Comparison of ENCODE assay signal across 29 cellular contexts in genomic region chr6:93437491-93437890, GRCh38.
"Had no signal": no experiment of that assay in that cellular context is flagged by ENCODE, and none has a peak within 500 bp of the region (broad histone marks: within the 10 kb centered on the region; RNA-seq: fewer than 3 reads in every experiment).

No MANE protein-coding gene starts in this region.

- H3K4me1 ChIP-seq: stomach, suprapubic skin, testis, thyroid gland, tibial artery, tibial nerve, transverse colon, upper lobe of left lung, upper lobe of right lung, uterus, vagina had no signal

- H3K9me3 ChIP-seq: suprapubic skin, testis, thoracic aorta, thyroid gland, tibial artery, tibial nerve, transverse colon, upper lobe of left lung, upper lobe of right lung, uterus, vagina had no signal

- DNase-seq: stimulated activated CD4-positive, alpha-beta T cell treated with anti-CD3 and anti-CD28 coated beads, Interleukin-2, amount 100 ng/mL, for 48 hours; stimulated activated CD4-positive, alpha-beta T cell treated with anti-CD3 and anti-CD28 coated beads, Interleukin-4, amount 100 ng/mL, for 1 hour; stimulated activated CD4-positive, alpha-beta T cell treated with anti-CD3 and anti-CD28 coated beads, Interleukin-4, amount 100 ng/mL, for 24 hours; stimulated activated CD4-positive, alpha-beta T cell treated with anti-CD3 and anti-CD28 coated beads, Interleukin-4, amount 100 ng/mL, for 4 hours; stimulated activated CD8-positive, alpha-beta memory T cell treated with anti-CD3 and anti-CD28 coated beads, Interleukin-4, amount 100 ng/mL, for 48 hours; stimulated activated naive B cell treated with anti-CD40 and anti-IgM and Interleukin-4, amounts not matched to agents 10 μg/mL and 1 μg/mL and 100 μg/mL, for 72 hours; stimulated activated naive CD4-positive, alpha-beta T cell; stimulated activated naive CD4-positive, alpha-beta T cell treated with Interleukin-2 at 50 U/mL for 16 hours; stimulated activated naive CD8-positive, alpha-beta T cell treated with anti-CD3 and anti-CD28 coated beads, Interleukin-15, amount 100 ng/mL, for 72 hours; stimulated activated naive CD8-positive, alpha-beta T cell treated with anti-CD3 and anti-CD28 coated beads, Interleukin-15, Interleukin-2, amounts not matched to agents 100 U/mL and 50 U/mL, for 24 hours; stomach; substantia nigra; testis; thyroid gland; tibial artery; transverse colon; trophoblast cell; upper lobe of left lung; upper lobe of right lung; uterus had no signal

- H3K36me3 Mint-ChIP-seq: stimulated activated effector memory CD8-positive, alpha-beta T cell treated with anti-CD3 and anti-CD28 coated beads, Interleukin-12 subunit alpha, Interleukin-12 subunit beta, amount 100 ng/mL, for 72 hours; stimulated activated memory B cell treated with anti-CD40 and anti-IgM and Interleukin-4, amounts not matched to agents 10 μg/mL and 1 μg/mL and 100 μg/mL, for 72 hours; stimulated activated naive B cell treated with anti-CD40 and anti-IgM and Interleukin-4, amounts not matched to agents 10 μg/mL and 1 μg/mL and 100 μg/mL, for 72 hours; type B pancreatic cell had no signal

- H3K4me1 Mint-ChIP-seq: stimulated activated effector memory CD8-positive, alpha-beta T cell treated with anti-CD3 and anti-CD28 coated beads, Interleukin-12 subunit alpha, Interleukin-12 subunit beta, amount 100 ng/mL, for 72 hours; stimulated activated memory B cell treated with anti-CD40 and anti-IgM and Interleukin-4, amounts not matched to agents 10 μg/mL and 1 μg/mL and 100 μg/mL, for 72 hours; stimulated activated naive B cell treated with anti-CD40 and anti-IgM and Interleukin-4, amounts not matched to agents 10 μg/mL and 1 μg/mL and 100 μg/mL, for 72 hours; stimulated activated naive CD8-positive, alpha-beta T cell treated with anti-CD3 and anti-CD28 coated beads, Interleukin-15, amount 100 ng/mL, for 72 hours had no signal

- H3K27me3 ChIP-seq: stomach, suprapubic skin, testis, thyroid gland, tibial artery, tibial nerve, transverse colon, upper lobe of left lung, upper lobe of right lung, uterus, vagina had no signal

- FAIRE-seq: urothelium cell line had no signal

- H3K4me3 Mint-ChIP-seq: stimulated activated effector memory CD8-positive, alpha-beta T cell treated with anti-CD3 and anti-CD28 coated beads, Interleukin-12 subunit alpha, Interleukin-12 subunit beta, amount 100 ng/mL, for 72 hours; stimulated activated memory B cell treated with anti-CD40 and anti-IgM and Interleukin-4, amounts not matched to agents 10 μg/mL and 1 μg/mL and 100 μg/mL, for 72 hours; stimulated activated naive B cell treated with anti-CD40 and anti-IgM and Interleukin-4, amounts not matched to agents 10 μg/mL and 1 μg/mL and 100 μg/mL, for 72 hours; stimulated activated naive CD8-positive, alpha-beta T cell treated with anti-CD3 and anti-CD28 coated beads, Interleukin-15, amount 100 ng/mL, for 72 hours; stimulated activated naive CD8-positive, alpha-beta T cell treated with anti-CD3 and anti-CD28 coated beads, Interleukin-15, Interleukin-2, amounts not matched to agents 100 ng/mL and 50 ng/mL, for 24 hours; type B pancreatic cell had no signal

- H3K27ac Mint-ChIP-seq: stimulated activated effector memory CD8-positive, alpha-beta T cell treated with anti-CD3 and anti-CD28 coated beads, Interleukin-12 subunit alpha, Interleukin-12 subunit beta, amount 100 ng/mL, for 72 hours; stimulated activated memory B cell treated with anti-CD40 and anti-IgM and Interleukin-4, amounts not matched to agents 10 μg/mL and 1 μg/mL and 100 μg/mL, for 72 hours; stimulated activated naive B cell treated with anti-CD40 and anti-IgM and Interleukin-4, amounts not matched to agents 10 μg/mL and 1 μg/mL and 100 μg/mL, for 72 hours; stimulated activated naive CD8-positive, alpha-beta T cell treated with anti-CD3 and anti-CD28 coated beads, Interleukin-15, amount 100 ng/mL, for 72 hours; stimulated activated naive CD8-positive, alpha-beta T cell treated with anti-CD3 and anti-CD28 coated beads, Interleukin-15, Interleukin-2, amounts not matched to agents 100 ng/mL and 50 ng/mL, for 24 hours; type B pancreatic cell had no signal

- ATAC-seq: stimulated activated effector memory CD8-positive, alpha-beta T cell treated with anti-CD3 and anti-CD28 coated beads, Interleukin-12 subunit alpha, Interleukin-12 subunit beta, amount 100 ng/mL, for 72 hours; stimulated activated memory B cell treated with anti-CD40 and anti-IgM and Interleukin-4, amounts not matched to agents 10 μg/mL and 1 μg/mL and 100 μg/mL, for 72 hours; stimulated activated naive B cell treated with anti-CD40 and anti-IgM and Interleukin-4, amounts not matched to agents 10 μg/mL and 1 μg/mL and 100 μg/mL, for 72 hours; stimulated activated naive CD8-positive, alpha-beta T cell treated with anti-CD3 and anti-CD28 coated beads, Interleukin-15, amount 100 ng/mL, for 72 hours; stimulated activated naive CD8-positive, alpha-beta T cell treated with anti-CD3 and anti-CD28 coated beads, Interleukin-15, Interleukin-2, amounts not matched to agents 100 U/mL and 50 U/mL, for 24 hours; upper lobe of right lung had no signal

- H3K4me3 ChIP-seq: stomach, suprapubic skin, testis, thoracic aorta, thyroid gland, tibial artery, tibial nerve, transverse colon, upper lobe of left lung, upper lobe of right lung, uterus, vagina had no signal

- H3K27me3 Mint-ChIP-seq: stimulated activated memory B cell treated with anti-CD40 and anti-IgM and Interleukin-4, amounts not matched to agents 10 μg/mL and 1 μg/mL and 100 μg/mL, for 72 hours; stimulated activated naive B cell treated with anti-CD40 and anti-IgM and Interleukin-4, amounts not matched to agents 10 μg/mL and 1 μg/mL and 100 μg/mL, for 72 hours; stimulated activated naive CD8-positive, alpha-beta T cell treated with anti-CD3 and anti-CD28 coated beads, Interleukin-15, amount 100 ng/mL, for 72 hours; stimulated activated naive CD8-positive, alpha-beta T cell treated with anti-CD3 and anti-CD28 coated beads, Interleukin-15, Interleukin-2, amounts not matched to agents 100 ng/mL and 50 ng/mL, for 24 hours; type B pancreatic cell had no signal

- H3K36me3 ChIP-seq: stomach, suprapubic skin, thoracic aorta, thyroid gland, tibial artery, tibial nerve, transverse colon, upper lobe of left lung, upper lobe of right lung, uterus, vagina had no signal

- H3K27ac ChIP-seq: stomach, suprapubic skin, testis, thoracic aorta, thyroid gland, tibial artery, tibial nerve, transverse colon, upper lobe of left lung, upper lobe of right lung, uterus, vagina had no signal
